8 cellular contexts compared by ENCODE assay signal in the genomic region with DNA sequence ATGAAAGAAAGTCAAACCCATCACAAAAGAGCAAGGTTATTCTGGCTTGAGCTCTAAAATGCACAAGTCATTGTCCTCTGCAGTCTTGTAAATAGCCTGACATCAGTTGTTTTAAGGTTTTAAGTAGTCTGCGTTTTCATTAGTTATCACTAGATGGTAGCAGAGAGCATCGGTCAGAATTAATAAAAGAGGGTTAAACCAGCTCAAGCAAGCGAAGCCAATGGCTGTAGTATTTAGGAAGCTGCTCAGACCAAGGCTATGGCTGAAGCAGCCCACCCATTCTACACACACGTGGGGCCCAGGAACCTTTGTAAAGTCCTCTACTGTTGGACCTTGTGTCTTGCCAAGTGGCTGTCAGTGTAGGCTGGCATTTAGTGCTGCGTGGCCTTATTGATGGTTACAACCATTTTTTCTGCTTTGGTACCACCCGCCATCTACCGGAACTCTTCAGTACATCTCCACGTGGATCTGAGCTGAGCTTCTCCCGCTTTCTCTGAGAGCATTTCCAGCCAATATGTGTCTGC. TPM values are rescaled to one million over a fixed set of nuclear protein-coding genes. Genes with fewer than 3 reads are reported as not detected.
A peak's percentile ranks its signal among the peaks of the same experiment; 100 is the strongest.
DNase-seq lines count a peak whose midpoint lies in the region; ATAC-seq and FAIRE-seq lines count a peak whose summit lies in the region.

No MANE protein-coding gene starts in this region.

- H4K8ac ChIP-seq in mesenchymal stem cell (ENCODE audit: low read length): peak overlapping the region; percentile 37

- no peak overlapping the region for H3K4me2 ChIP-seq in mesenchymal stem cell (ENCODE audit: low read length, poor library complexity, severe bottlenecking)

- H3K27me3 ChIP-seq in mesenchymal stem cell (ENCODE audit: control insufficient read depth in 1 of 2, insufficient read depth in 1 of 2, low read length in 2 of 2): no peaks in the 10 kb centered on the region

- no peak overlapping the region for H4K91ac ChIP-seq in mesenchymal stem cell (ENCODE audit: low read length)

- no peak overlapping the region for H2BK120ac ChIP-seq in mesenchymal stem cell (ENCODE audit: low read depth, low read length)

- no peak overlapping the region for H2AK5ac ChIP-seq in mesenchymal stem cell (ENCODE audit: low read length, severe bottlenecking)

- no peaks in the 10 kb centered on the region for H3K4me1 ChIP-seq in mesenchymal stem cell (ENCODE audit: control insufficient read depth, insufficient read depth, low read depth, low read length)

- peak overlapping the region; percentile 34 for H3K9ac ChIP-seq in mesenchymal stem cell (ENCODE audit: low read length)

- H2BK15ac ChIP-seq in mesenchymal stem cell (ENCODE audit: low read depth, poor library complexity, severe bottlenecking): no peak overlapping the region

- peak; percentile 52 for FAIRE-seq in RCC 7860 (lab: Jason Lieb, UNC)

- H3K36me3 ChIP-seq in mesenchymal stem cell (ENCODE audit: control insufficient read depth in 1 of 2, insufficient read depth in 2 of 2, low read depth in 1 of 2, low read length in 2 of 2): no peaks in the 10 kb centered on the region

- peak; percentile 66 for DNase-seq in activated effector memory CD4-positive, alpha-beta T cell treated with anti-CD3 and anti-CD28 coated beads, Interleukin-2, amount 50 U/mL, for 16 hours
- no peak for DNase-seq in activated effector memory CD4-positive, alpha-beta T cell treated with Interleukin-2 at 50 U/mL for 16 hours
- peak; percentile 71 for DNase-seq in LoVo (ENCODE audit: low spot score)
- DNase-seq in RCC 7860 (ENCODE audit: low spot score): peak; percentile 65
- DNase-seq in dermis microvascular lymphatic vessel endothelial cell (ENCODE audit: low read depth in 2 of 2): peak; percentile 64 to 73
- DNase-seq in mesenchymal stem cell: peak; percentile 64

- H3K23ac ChIP-seq in mesenchymal stem cell (ENCODE audit: low read length in 2 of 2): no peak overlapping the region

- H3K79me1 ChIP-seq in mesenchymal stem cell (replicated peaks; ENCODE audit: low read length, poor library complexity, severe bottlenecking): no peaks in the 10 kb centered on the region

- no peaks in the 10 kb centered on the region for H3K9me3 ChIP-seq in mesenchymal stem cell (ENCODE audit: control insufficient read depth, low read length)

- no peak overlapping the region for H2BK12ac ChIP-seq in mesenchymal stem cell (ENCODE audit: low read length in 2 of 2)

- 34% methylated on average over 9 of the region's 9 CpGs for WGBS in mesenchymal stem cell

- ATAC-seq in HG03139 (IDR thresholded peaks at IDR 0.05; ENCODE audit: unreplicated experiment) (no peak), GM19397 (IDR thresholded peaks at IDR 0.05; ENCODE audit: unreplicated experiment) (no peak)

- H3K27ac ChIP-seq in mesenchymal stem cell (ENCODE audit: low read length, poor library complexity, severe bottlenecking): no peak overlapping the region

- H3K4ac ChIP-seq in mesenchymal stem cell (ENCODE audit: low read depth in 1 of 2, low read length in 2 of 2): no peak overlapping the region

- no peak overlapping the region for H2BK5ac ChIP-seq in mesenchymal stem cell (ENCODE audit: low read depth, low read length, poor library complexity, severe bottlenecking)

- H3K4me3 ChIP-seq in mesenchymal stem cell (ENCODE audit: insufficient read depth in 1 of 2, low read depth in 1 of 2, low read length in 2 of 2): peak overlapping the region in 1 of 2 experiments; percentile 62

- H3K14ac ChIP-seq in mesenchymal stem cell (ENCODE audit: low read length in 2 of 2): no peak overlapping the region

- no peak overlapping the region for H3K18ac ChIP-seq in mesenchymal stem cell (ENCODE audit: low read depth in 1 of 2, low read length in 2 of 2)

- H2AFZ ChIP-seq in mesenchymal stem cell (ENCODE audit: low read depth, low read length): peak overlapping the region; percentile 80

RNA-seq across cellular contexts. Expression of gene ZNF57, which starts 13.3 kb away (rescaled TPM):
- 3.2 and 3.7 TPM in 2 replicates for total RNA-seq in dermis microvascular lymphatic vessel endothelial cell
- 1.7 TPM for polyA plus RNA-seq in mesenchymal stem cell (2013, experiment 1 of 2)
- 1.9 TPM for polyA plus RNA-seq in mesenchymal stem cell (2013, experiment 2 of 2)

RNA-seq across cellular contexts. Expression of gene ZNF556, which starts 20.3 kb away (rescaled TPM):
- total RNA-seq in dermis microvascular lymphatic vessel endothelial cell: not detected in 2 replicates
- polyA plus RNA-seq in mesenchymal stem cell (2013, experiment 1 of 2): not detected
- polyA plus RNA-seq in mesenchymal stem cell (2013, experiment 2 of 2): 0.01 TPM

RNA-seq across cellular contexts. Expression of gene ZNF555, which starts 46.2 kb away (rescaled TPM):
- 3.1 and 4.4 TPM in 2 replicates for total RNA-seq in dermis microvascular lymphatic vessel endothelial cell
- polyA plus RNA-seq in mesenchymal stem cell (2013, experiment 1 of 2): 2.9 TPM
- 3.0 TPM for polyA plus RNA-seq in mesenchymal stem cell (2013, experiment 2 of 2)

RNA-seq across cellular contexts. Expression of gene ZNF77, which starts 57.3 kb away (rescaled TPM):
- 3.7 and 4.4 TPM in 2 replicates for total RNA-seq in dermis microvascular lymphatic vessel endothelial cell
- polyA plus RNA-seq in mesenchymal stem cell (2013, experiment 1 of 2): 2.3 TPM
- 2.7 TPM for polyA plus RNA-seq in mesenchymal stem cell (2013, experiment 2 of 2)
